In genomic region chr1:218376722-218377121, GRCh38 we compare ENCODE assay signal across 11 cellular contexts.
A peak's percentile ranks its signal among the peaks of the same experiment; 100 is the strongest.
DNase-seq lines count a peak whose midpoint lies in the region; ATAC-seq lines count a peak whose summit lies in the region.
"Had no signal": no experiment of that assay in that cellular context is flagged by ENCODE, and none has a peak within 500 bp of the region (broad histone marks: within the 10 kb centered on the region; RNA-seq: fewer than 3 reads in every experiment).

No MANE protein-coding gene starts in this region.

- no peaks in the 10 kb centered on the region for H3K36me3 ChIP-seq in BLaER1
- H3K36me3 ChIP-seq: suprapubic skin had no signal

- H3K4me1 ChIP-seq in BLaER1, result peaks cover 17% of the 10 kb centered on the region

- no peak overlapping the region for H3K27ac ChIP-seq in BLaER1
- H3K27ac ChIP-seq: suprapubic skin had no signal

- H3K27me3 ChIP-seq in BLaER1, result no peaks in the 10 kb centered on the region
- H3K27me3 ChIP-seq: suprapubic skin had no signal

- no peak overlapping the region for H3K9ac ChIP-seq in BLaER1

- DNase-seq in fibroblast of gingiva (ENCODE audit: low read depth), result peak; percentile 40
- no peak for DNase-seq in activated CD4-positive, CD25-positive, alpha-beta regulatory T cell (lab: John Stamatoyannopoulos, UW)
- no peak for DNase-seq in D341Med (ENCODE audit: low spot score)
- no peak for DNase-seq in NCI-H524 (lab: John Stamatoyannopoulos, UW)
- DNase-seq in GM19238 (ENCODE audit: insufficient read length, low spot score), result no peak
- DNase-seq: NCI-H1436 treated with DMSO at 0.1 percent for 48 hours, Right ventricle myocardium superior had no signal

- no peaks in the 10 kb centered on the region for H3K9me3 ChIP-seq in BLaER1
- H3K9me3 ChIP-seq: suprapubic skin had no signal

- H4K20me1 ChIP-seq in BLaER1, result no peaks in the 10 kb centered on the region

- H3K4me3 ChIP-seq in BLaER1, result no peak overlapping the region
- H3K4me3 ChIP-seq: suprapubic skin had no signal

- H3K4me2 ChIP-seq in BLaER1, result peak overlapping the region; percentile 55

- peak; percentile 9 for ATAC-seq in GM21390 (IDR thresholded peaks at IDR 0.05; ENCODE audit: unreplicated experiment)
- ATAC-seq in HG03354 (IDR thresholded peaks at IDR 0.05; ENCODE audit: poor library complexity, severe bottlenecking, unreplicated experiment), result peak; percentile 28
